In genomic region chr6:33431880-33432541, GRCh38 we compare ENCODE assay signal across 11 cellular contexts. TPM values are rescaled to one million over a fixed set of nuclear protein-coding genes. Genes with fewer than 3 reads are reported as not detected.
DNase-seq lines count a peak whose midpoint lies in the region; ATAC-seq, FAIRE-seq and TF ChIP-seq lines count a peak whose summit lies in the region.
"Had no signal": no experiment of that assay in that cellular context is flagged by ENCODE, and none has a peak within 500 bp of the region (broad histone marks: within the 10 kb centered on the region; RNA-seq: fewer than 3 reads in every experiment).

No MANE protein-coding gene starts in this region.

- no TSS peak for BruUV-seq in HCT116 (replicated peaks; lab: Mats Ljungman, UMichigan)

- H3K9me2 ChIP-seq in HCT116 (ENCODE audit: insufficient read depth) = no peaks in the 10 kb centered on the region

- H4K20me1 ChIP-seq in HCT116 (ENCODE audit: insufficient read depth) (no peaks in the 10 kb centered on the region), astrocyte (ENCODE audit: insufficient read depth, low read length) (peaks cover 63% of the 10 kb centered on the region)

- POLR2A ChIA-PET in CD4-positive, alpha-beta memory T cell (lab: Charles Lee; ENCODE audit: partially characterized antibody) = interaction anchor here (1.3 to 4.7 kb wide), 7 partner anchors 9 to 224 kb away, joined by 4 to 65 read pairs (median 6); partner anchors contain the start of genes BAK1, CUTA, RING1 and ZBTB9
- POLR2A ChIA-PET in HCT116 (lab: Charles Lee) = interaction anchor here (1.5 kb wide), 1 partner anchor 162 kb away, joined by 4 read pairs; no protein-coding TSS in a partner anchor
- POLR2A ChIA-PET in naive thymus-derived CD8-positive, alpha-beta T cell (lab: Charles Lee) = interaction anchor here (0.5 to 5.7 kb wide), 11 partner anchors 8 to 996 kb away, joined by 3 to 58 read pairs (median 13); partner anchors contain the start of genes B3GALT4, CUTA, PHF1 and RPS18

- no peak for TF ChIP-seq RAD21 in HCT116 (IDR thresholded peaks at IDR 0.05; ENCODE audit: low read depth)

- CTCF ChIA-PET in CD4-positive, alpha-beta memory T cell (lab: Charles Lee; ENCODE audit: partially characterized antibody) = no interaction called here
- CTCF ChIA-PET in HCT116 (lab: Charles Lee) = no interaction called here

- intact Hi-C loops in CD4-positive, alpha-beta memory T cell (cut with micrococcal nuclease) = loop anchor here (1.0 kb wide), 1 partner anchor 22 kb away; the partner anchor contains the start of gene ZBTB9
- intact Hi-C loops in HCT116 (cut with micrococcal nuclease) = no loop called here
- intact Hi-C loops in prostate gland (cut with DNase I) = loop anchor here (10.0 kb wide), 1 partner anchor 143 kb away; no protein-coding TSS in a partner anchor

- peak overlapping the region; percentile 75 for H3K4me2 ChIP-seq in HCT116 (ENCODE audit: low read length)
- no peak overlapping the region for H3K4me2 ChIP-seq in astrocyte (ENCODE audit: low read length)

- H3K9me3 Mint-ChIP-seq in CD4-positive, alpha-beta memory T cell = peaks cover 0 to 2% (median 0%) of the 10 kb centered on the region in 8 donors
- no peaks in the 10 kb centered on the region for H3K9me3 Mint-ChIP-seq in astrocyte (ENCODE audit: unreplicated experiment)
- H3K9me3 Mint-ChIP-seq in naive thymus-derived CD8-positive, alpha-beta T cell = no peaks in the 10 kb centered on the region

- no peaks in the 10 kb centered on the region for H3K27me3 Mint-ChIP-seq in CD4-positive, alpha-beta memory T cell
- no peaks in the 10 kb centered on the region for H3K27me3 Mint-ChIP-seq in astrocyte (ENCODE audit: low read depth, unreplicated experiment)
- no peaks in the 10 kb centered on the region for H3K27me3 Mint-ChIP-seq in naive thymus-derived CD8-positive, alpha-beta T cell

- ATAC-seq in HCT116 (no peak), HG03469 (IDR thresholded peaks at IDR 0.05; ENCODE audit: unreplicated experiment) (no peak), GM21528 (IDR thresholded peaks at IDR 0.05; ENCODE audit: low FRiP score, unreplicated experiment) (no peak)
- peak; percentile 7 to 11 for ATAC-seq in naive thymus-derived CD8-positive, alpha-beta T cell

- no peak overlapping the region for H3K4me3 ChIP-seq in CD4-positive, alpha-beta memory T cell (ENCODE audit: low read length in 2 of 2)
- H3K4me3 ChIP-seq in HCT116 (replicated peaks in 1 of 2; ENCODE audit: low read depth in 1 of 2, low read length in 2 of 2) (no peak overlapping the region), astrocyte (ENCODE audit: insufficient read depth, low read depth, low read length) (no peak overlapping the region), prostate gland (no peak overlapping the region)
- H3K4me3 ChIP-seq: colonic mucosa, right atrium auricular region had no signal

- 65% methylated on average over 12 of the region's 12 CpGs for WGBS in prostate gland

- H3K9me3 ChIP-seq in CD4-positive, alpha-beta memory T cell (ENCODE audit: control insufficient read depth in 1 of 2, low read length in 2 of 2) = no peaks in the 10 kb centered on the region
- H3K9me3 ChIP-seq in HCT116 (ENCODE audit: control insufficient read depth in 1 of 2, insufficient read depth in 1 of 2, low read depth in 1 of 2, low read length in 2 of 2) = no peaks in the 10 kb centered on the region
- no peaks in the 10 kb centered on the region for H3K9me3 ChIP-seq in astrocyte (ENCODE audit: insufficient read depth, low read depth, low read length)
- no peaks in the 10 kb centered on the region for H3K9me3 ChIP-seq in prostate gland
- H3K9me3 ChIP-seq: colonic mucosa, right atrium auricular region had no signal

- peaks cover 18% of the 10 kb centered on the region for H3K36me3 ChIP-seq in CD4-positive, alpha-beta memory T cell (ENCODE audit: insufficient read depth, low read length)
- H3K36me3 ChIP-seq in HCT116 (ENCODE audit: control insufficient read depth in 1 of 2, insufficient read depth in 2 of 2, low read length in 2 of 2) (peaks cover 0 to 4% of the 10 kb centered on the region in 2 experiments; a peak in 2 of 4 replicates), astrocyte (ENCODE audit: insufficient read depth, low read length) (peaks cover 12% of the 10 kb centered on the region), prostate gland (no peaks in the 10 kb centered on the region)
- H3K36me3 ChIP-seq: colonic mucosa had no signal

- H3K27ac Mint-ChIP-seq in CD4-positive, alpha-beta memory T cell = peak overlapping the region in 6 of 7 donors; percentile 46 to 93 (median 76)
- no peak overlapping the region for H3K27ac Mint-ChIP-seq in astrocyte (ENCODE audit: unreplicated experiment)
- peak overlapping the region; percentile 69 to 99 (median 94) for H3K27ac Mint-ChIP-seq in naive thymus-derived CD8-positive, alpha-beta T cell

- TF ChIP-seq POLR2A in HCT116 (IDR thresholded peaks at IDR 0.05; ENCODE audit: borderline replicate concordance, extremely low read depth, insufficient read depth, insufficient read length) = no peak
- TF ChIP-seq POLR2A in prostate gland (IDR thresholded peaks at IDR 0.05) = no peak

- TF ChIP-seq CTCF in HCT116 (IDR thresholded peaks at IDR 0.05 in 2 of 3, conservative IDR thresholded peaks at IDR 0.05 in 1 of 3; ENCODE audit: borderline replicate concordance in 1 of 3, insufficient read depth in 1 of 3, low read depth in 2 of 3, low read length in 2 of 3) (no peak), astrocyte (IDR thresholded peaks at IDR 0.05; ENCODE audit: insufficient read depth, low read depth, low read length) (no peak), prostate gland (IDR thresholded peaks at IDR 0.05) (no peak)

- H3K9ac ChIP-seq in HCT116 (ENCODE audit: low read length) = peak overlapping the region; percentile 26; the same call in 1 of the 2 replicates
- H3K9ac ChIP-seq in astrocyte (ENCODE audit: low read length) = no peak overlapping the region

- no peak overlapping the region for H2AFZ ChIP-seq in HCT116 (ENCODE audit: low read depth, low read length, poor library complexity, severe bottlenecking)
- no peak overlapping the region for H2AFZ ChIP-seq in astrocyte (ENCODE audit: low read depth, low read length)

- DNase-seq in CD4-positive, alpha-beta memory T cell = no peak
- no peak for DNase-seq in HCT116 (ENCODE audit: low read depth, low spot score)
- DNase-seq in astrocyte (ENCODE audit: low read depth) = no peak
- peak in 1 of 10 donors; percentile 42 for DNase-seq in naive thymus-derived CD8-positive, alpha-beta T cell
- DNase-seq in prostate gland (ENCODE audit: low spot score) = no peak
- DNase-seq in NCI-H69 (lab: John Stamatoyannopoulos, UW) = no peak
- DNase-seq: colonic mucosa, NCI-H1105 treated with DMSO at 0.1 percent for 48 hours had no signal

- no peaks in the 10 kb centered on the region for H3K27me3 ChIP-seq in CD4-positive, alpha-beta memory T cell (ENCODE audit: insufficient read depth, low read length)
- H3K27me3 ChIP-seq in HCT116 (ENCODE audit: insufficient read depth, low read length) (no peaks in the 10 kb centered on the region), astrocyte (ENCODE audit: insufficient read depth, low read length) (no peaks in the 10 kb centered on the region), prostate gland (replicated peaks; ENCODE audit: insufficient read depth) (no peaks in the 10 kb centered on the region)
- H3K27me3 ChIP-seq: colonic mucosa, right atrium auricular region had no signal

- H3K36me3 Mint-ChIP-seq in CD4-positive, alpha-beta memory T cell = peaks cover 18 to 39% of the 10 kb centered on the region in 2 donors
- H3K36me3 Mint-ChIP-seq in astrocyte (ENCODE audit: low read depth, unreplicated experiment) = peaks cover 16% of the 10 kb centered on the region
- H3K36me3 Mint-ChIP-seq in naive thymus-derived CD8-positive, alpha-beta T cell = peaks cover 0 to 31% (median 0%) of the 10 kb centered on the region in 3 donors

- H3K79me2 ChIP-seq in HCT116 (ENCODE audit: insufficient read depth, low read length) (no peaks in the 10 kb centered on the region), astrocyte (ENCODE audit: insufficient read depth, low read length) (peaks cover 37% of the 10 kb centered on the region)

- RAD21 ChIA-PET in HCT116 (lab: Charles Lee; ENCODE audit: low non-redundant PET in 1 of 2, low total read pairs in 2 of 2, uncharacterized antibody in 2 of 2, unreplicated experiment in 2 of 2) = no interaction called here

- H3K4me1 ChIP-seq in CD4-positive, alpha-beta memory T cell (ENCODE audit: insufficient read depth, low read length) = peaks cover 47% of the 10 kb centered on the region
- peaks cover 28 to 62% of the 10 kb centered on the region in 2 experiments for H3K4me1 ChIP-seq in HCT116 (ENCODE audit: control insufficient read depth in 1 of 2, insufficient read depth in 2 of 2, low read length in 2 of 2)
- H3K4me1 ChIP-seq in astrocyte (ENCODE audit: insufficient read depth, low read length) = peaks cover 47% of the 10 kb centered on the region
- H3K4me1 ChIP-seq in prostate gland (replicated peaks) = no peaks in the 10 kb centered on the region

- peak overlapping the region; percentile 76 for H3K27ac ChIP-seq in CD4-positive, alpha-beta memory T cell (ENCODE audit: low read depth, low read length)
- H3K27ac ChIP-seq in HCT116 (ENCODE audit: low read depth, low read length) (no peak overlapping the region; the same call in 1 of the 2 replicates), astrocyte (ENCODE audit: low read depth, low read length) (no peak overlapping the region), prostate gland (no peak overlapping the region)
- H3K27ac ChIP-seq: colonic mucosa had no signal

- peaks cover 45 to 58% (median 53%) of the 10 kb centered on the region in 4 donors for H3K4me1 Mint-ChIP-seq in CD4-positive, alpha-beta memory T cell
- H3K4me1 Mint-ChIP-seq in astrocyte (ENCODE audit: low read depth, unreplicated experiment) = peaks cover 59% of the 10 kb centered on the region
- H3K4me1 Mint-ChIP-seq in naive thymus-derived CD8-positive, alpha-beta T cell = peaks cover 52 to 66% (median 60%) of the 10 kb centered on the region in 4 donors

- FAIRE-seq in astrocyte (lab: Jason Lieb, UNC) = no peak

- peak overlapping the region in 5 of 8 donors; percentile 17 to 68 (median 37) for H3K4me3 Mint-ChIP-seq in CD4-positive, alpha-beta memory T cell
- peak overlapping the region; percentile 1 for H3K4me3 Mint-ChIP-seq in astrocyte (ENCODE audit: unreplicated experiment)
- H3K4me3 Mint-ChIP-seq in naive thymus-derived CD8-positive, alpha-beta T cell = peak overlapping the region; percentile 85 to 94 (median 92)

RNA-seq across cellular contexts. Expression of gene SYNGAP1, which starts 12.1 kb away (rescaled TPM):
- total RNA-seq in CD4-positive, alpha-beta memory T cell = 10 to 100 TPM; 47.8 to 48.0 TPM
- 1 to 10 TPM in 1 of 2 donors, not detected in 1; 1.9 TPM for polyA plus RNA-seq in CD4-positive, alpha-beta memory T cell
- total RNA-seq in HCT116 (2021; ENCODE audit: unreplicated experiment) = 11.5 TPM
- 6.9 and 8.0 TPM in 2 replicates for polyA plus RNA-seq in HCT116 (2012)
- total RNA-seq in astrocyte = 34.5 and 36.1 TPM in 2 replicates
- 10 to 100 TPM; 57.0 to 66.6 TPM for total RNA-seq in naive thymus-derived CD8-positive, alpha-beta T cell
- 1 to 10 TPM in 2 of 3 donors, under 1 TPM in 1; 0.38 to 1.9 (median 1.4) TPM for polyA plus RNA-seq in naive thymus-derived CD8-positive, alpha-beta T cell
- total RNA-seq in prostate gland = 10 to 100 TPM in 1 of 2 donors, 1 to 10 TPM in 1; 6.1 to 24.8 TPM

RNA-seq across cellular contexts. Expression of gene CUTA, which starts 14.1 kb away (rescaled TPM):
- total RNA-seq in CD4-positive, alpha-beta memory T cell = 100 to 1,000 TPM; 210 to 217 TPM
- 100 to 1,000 TPM; 371 to 407 TPM for polyA plus RNA-seq in CD4-positive, alpha-beta memory T cell
- total RNA-seq in HCT116 (2021; ENCODE audit: unreplicated experiment) (186 TPM), astrocyte (232 and 256 TPM in 2 replicates), prostate gland (100 to 1,000 TPM; 189 to 260 TPM)
- 184 and 226 TPM in 2 replicates for polyA plus RNA-seq in HCT116 (2012)
- 100 to 1,000 TPM; 198 to 201 TPM for total RNA-seq in naive thymus-derived CD8-positive, alpha-beta T cell
- 100 to 1,000 TPM; 338 to 441 (median 385) TPM for polyA plus RNA-seq in naive thymus-derived CD8-positive, alpha-beta T cell

RNA-seq across cellular contexts. Expression of gene PHF1, which starts 21.2 kb away (rescaled TPM):
- total RNA-seq in CD4-positive, alpha-beta memory T cell = 100 to 1,000 TPM; 220 TPM
- polyA plus RNA-seq in CD4-positive, alpha-beta memory T cell = 10 to 100 TPM; 61.2 to 81.8 TPM
- total RNA-seq in HCT116 (2021; ENCODE audit: unreplicated experiment) = 40.2 TPM
- polyA plus RNA-seq in HCT116 (2012) = 44.1 and 49.9 TPM in 2 replicates
- total RNA-seq in astrocyte = 29.7 and 34.3 TPM in 2 replicates
- 100 to 1,000 TPM; 213 to 223 TPM for total RNA-seq in naive thymus-derived CD8-positive, alpha-beta T cell
- 10 to 100 TPM; 44.3 to 71.4 (median 45.3) TPM for polyA plus RNA-seq in naive thymus-derived CD8-positive, alpha-beta T cell
- 100 to 1,000 TPM in 1 of 2 donors, 10 to 100 TPM in 1; 98.2 to 132 TPM for total RNA-seq in prostate gland

RNA-seq across cellular contexts. Expression of gene ZBTB9, which starts 22.4 kb away (rescaled TPM):
- 10 to 100 TPM; 12.1 to 12.8 TPM for total RNA-seq in CD4-positive, alpha-beta memory T cell
- 10 to 100 TPM in 1 of 2 donors, 1 to 10 TPM in 1; 5.7 to 11.5 TPM for polyA plus RNA-seq in CD4-positive, alpha-beta memory T cell
- total RNA-seq in HCT116 (2021; ENCODE audit: unreplicated experiment) (14.2 TPM), astrocyte (9.8 and 10.4 TPM in 2 replicates), prostate gland (1 to 10 TPM; 3.5 to 8.9 TPM)
- polyA plus RNA-seq in HCT116 (2012) = 9.1 and 11.0 TPM in 2 replicates
- total RNA-seq in naive thymus-derived CD8-positive, alpha-beta T cell = 10 to 100 TPM; 10.6 to 11.9 TPM
- 10 to 100 TPM in 1 of 3 donors, 1 to 10 TPM in 2; 3.7 to 10.4 (median 6.4) TPM for polyA plus RNA-seq in naive thymus-derived CD8-positive, alpha-beta T cell

RNA-seq across cellular contexts. Expression of gene KIFC1, which starts 40.4 kb away (rescaled TPM):
- under 1 TPM; 0.61 to 0.69 TPM for total RNA-seq in CD4-positive, alpha-beta memory T cell
- polyA plus RNA-seq in CD4-positive, alpha-beta memory T cell = under 1 TPM in 1 of 2 donors, not detected in 1; 0.54 TPM
- 84.7 TPM for total RNA-seq in HCT116 (2021; ENCODE audit: unreplicated experiment)
- polyA plus RNA-seq in HCT116 (2012) = 98.1 and 101 TPM in 2 replicates
- 2.9 and 4.2 TPM in 2 replicates for total RNA-seq in astrocyte
- total RNA-seq in naive thymus-derived CD8-positive, alpha-beta T cell = 1 to 10 TPM in 1 of 2 experiments, under 1 TPM in 1; 0.60 to 1.2 TPM
- polyA plus RNA-seq in naive thymus-derived CD8-positive, alpha-beta T cell = under 1 TPM in 2 of 3 donors, not detected in 1; 0.26 to 0.46 TPM
- total RNA-seq in prostate gland = 1 to 10 TPM; 5.8 to 6.5 TPM

Comparison
In these comparisons a context has a peak if more than half of its experiments do, and no peak if none do; other contexts are left out.
1. H3K4me3 Mint-ChIP-seq: peak in every context shown above with its lines; median percentile 92 in naive thymus-derived CD8-positive, alpha-beta T cell; 37 in CD4-positive, alpha-beta memory T cell; 1 in astrocyte.
2. ATAC-seq: peak in naive thymus-derived CD8-positive, alpha-beta T cell (2 of 2); none in HCT116 (single experiment), HG03469 (single experiment) and GM21528 (single experiment).